1 cellular context compared by ENCODE assay signal in genomic region chr2:32039447-32040219, GRCh38.
A peak's percentile ranks its signal among the peaks of the same experiment; 100 is the strongest.
TF ChIP-seq lines count a peak whose summit lies in the region.

Gene DPY30, minus strand, starts transcription at chr2:32039805. Its CDS starts 349 bp downstream, at chr2:32039456.

TF ChIP-seq in HepG2, 621 proteins besides CTCF, POLR2A, EP300 and RAD21 (continued from another document):
- TF ChIP-seq ZBTB14 (CRISPR knock-in tag; IDR thresholded peaks at IDR 0.05) = peak; percentile 67
- no peak for TF ChIP-seq SCMH1 (CRISPR knock-in tag; IDR thresholded peaks at IDR 0.05; ENCODE audit: borderline replicate concordance)
- TF ChIP-seq CREM (IDR thresholded peaks at IDR 0.05) = peak; percentile 83
- no peak for TF ChIP-seq CREM (CRISPR knock-in tag; IDR thresholded peaks at IDR 0.05)
- TF ChIP-seq ZNF557 (CRISPR knock-in tag; IDR thresholded peaks at IDR 0.05) = peak; percentile 87; the same call in 1 of the 2 replicates
- TF ChIP-seq ZNF513 (CRISPR knock-in tag; conservative IDR thresholded peaks at IDR 0.05) = 0 out of 2 replicates have a peak, but pooled peaks have one; percentile 66
- TF ChIP-seq SNAPC4 (CRISPR knock-in tag; IDR thresholded peaks at IDR 0.05) = no peak
- TF ChIP-seq ZBTB8A (CRISPR knock-in tag; IDR thresholded peaks at IDR 0.05; ENCODE audit: borderline replicate concordance, low read depth) = no peak
- TF ChIP-seq ZNF256 (CRISPR knock-in tag; conservative IDR thresholded peaks at IDR 0.05) = 0 out of 2 replicates have a peak, but pooled peaks have one; percentile 68
